Comparison of ENCODE assay signal across 11 cellular contexts in the genomic region with DNA sequence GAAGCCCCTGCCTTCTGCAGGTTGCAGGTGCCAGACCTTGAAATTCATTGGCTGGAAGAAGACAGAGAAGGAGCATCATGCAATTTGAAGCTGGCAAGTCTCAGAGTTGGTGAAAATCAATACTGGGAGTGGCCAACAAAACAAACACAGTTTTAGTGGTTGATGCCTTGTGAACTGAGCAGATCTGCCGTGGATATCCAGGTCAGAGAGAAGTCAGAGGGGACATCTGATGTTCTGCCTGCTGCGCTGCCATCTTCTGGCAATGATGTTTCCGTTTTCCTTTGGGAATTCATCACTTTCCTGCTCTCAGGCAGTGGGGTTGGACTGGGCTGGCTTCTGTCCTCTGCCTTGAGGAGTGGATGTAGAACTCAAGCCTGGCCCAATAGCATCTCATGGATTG.
DNase-seq lines count a peak whose midpoint lies in the region; ATAC-seq and TF ChIP-seq lines count a peak whose summit lies in the region.
"Had no signal": no experiment of that assay in that cellular context is flagged by ENCODE, and none has a peak within 500 bp of the region (broad histone marks: within the 10 kb centered on the region; RNA-seq: fewer than 3 reads in every experiment).

No MANE protein-coding gene starts in this region.

- no peaks in the 10 kb centered on the region for H3K27me3 Mint-ChIP-seq in neural crest cell (ENCODE audit: low read depth)
- H3K27me3 Mint-ChIP-seq: activated CD4-positive, alpha-beta T cell treated with anti-CD3 and anti-CD28 coated beads for 36 hours; activated naive CD8-positive, alpha-beta T cell had no signal

- no peak overlapping the region for H3K27ac Mint-ChIP-seq in neural crest cell (ENCODE audit: unreplicated experiment)
- H3K27ac Mint-ChIP-seq: activated CD4-positive, alpha-beta T cell treated with anti-CD3 and anti-CD28 coated beads for 36 hours; activated naive CD8-positive, alpha-beta T cell had no signal

- H3K36me3 Mint-ChIP-seq in neural crest cell (ENCODE audit: low read depth), result no peaks in the 10 kb centered on the region
- H3K36me3 Mint-ChIP-seq: activated naive CD8-positive, alpha-beta T cell had no signal

- H3K27ac ChIP-seq in coronary artery, result no peak overlapping the region

- in situ Hi-C loops in astrocyte of the spinal cord (cut with HindIII; ENCODE audit: low sequenced_read_pairs), result no loop called here

- no peaks in the 10 kb centered on the region for H3K9me3 Mint-ChIP-seq in neural crest cell

- H3K4me3 Mint-ChIP-seq in neural crest cell, result no peak overlapping the region
- H3K4me3 Mint-ChIP-seq: activated CD4-positive, alpha-beta T cell treated with anti-CD3 and anti-CD28 coated beads for 36 hours; activated naive CD8-positive, alpha-beta T cell had no signal

- TF ChIP-seq CTCF in astrocyte of the spinal cord (IDR thresholded peaks at IDR 0.05; ENCODE audit: low read depth, low read length), result peak; percentile 16
- TF ChIP-seq CTCF in neural crest cell (conservative IDR thresholded peaks at IDR 0.05), result peak; percentile 32
- no peak for TF ChIP-seq CTCF in coronary artery (IDR thresholded peaks at IDR 0.05)

- no peak for ATAC-seq in GM18873 (IDR thresholded peaks at IDR 0.05; ENCODE audit: low FRiP score, unreplicated experiment)
- ATAC-seq in GM21367 (IDR thresholded peaks at IDR 0.05; ENCODE audit: unreplicated experiment), result no peak
- ATAC-seq in HG03175 (IDR thresholded peaks at IDR 0.05; ENCODE audit: unreplicated experiment), result no peak
- ATAC-seq: activated CD4-positive, alpha-beta T cell treated with anti-CD3 and anti-CD28 coated beads for 36 hours had no signal

- no peak overlapping the region for H3K4me3 ChIP-seq in astrocyte of the spinal cord (ENCODE audit: low read depth, low read length)
- no peak overlapping the region for H3K4me3 ChIP-seq in coronary artery

- H3K4me1 Mint-ChIP-seq in neural crest cell, result peaks cover 17% of the 10 kb centered on the region
- H3K4me1 Mint-ChIP-seq: activated CD4-positive, alpha-beta T cell treated with anti-CD3 and anti-CD28 coated beads for 36 hours had no signal

- peak; percentile 52 for DNase-seq in ELF-1 (ENCODE audit: low read depth, low spot score)
- peak; percentile 2 for DNase-seq in NCI-H187 treated with DMSO at 0.1 percent for 48 hours (lab: John Stamatoyannopoulos, UW)
- DNase-seq in astrocyte of the spinal cord (ENCODE audit: low read depth, low spot score), result no peak
- DNase-seq in neural crest cell (ENCODE audit: low read depth, low spot score), result no peak
- no peak for DNase-seq in coronary artery (ENCODE audit: low spot score)
- DNase-seq: activated CD4-positive, alpha-beta T cell treated with anti-CD3 and anti-CD28 coated beads for 36 hours; KBM-7 had no signal

Comparison
In these comparisons a context has a peak if more than half of its experiments do, and no peak if none do; other contexts are left out.
1. DNase-seq: peak in ELF-1 (single experiment) and NCI-H187 treated with DMSO at 0.1 percent for 48 hours (single experiment); none in astrocyte of the spinal cord (single experiment), neural crest cell (single experiment) and coronary artery (single experiment).